In genomic region chr10:103645141-103646054, GRCh38 we compare ENCODE assay signal across 8 cellular contexts.
DNase-seq lines count a peak whose midpoint lies in the region; ATAC-seq, FAIRE-seq and TF ChIP-seq lines count a peak whose summit lies in the region.

No MANE protein-coding gene starts in this region.

- peak overlapping the region; percentile 42 for H3K27ac Mint-ChIP-seq in type B pancreatic cell

- TF ChIP-seq POLR2A in body of pancreas (IDR thresholded peaks at IDR 0.05) (no peak), HepG2 (IDR thresholded peaks at IDR 0.05; ENCODE audit: insufficient read depth in 1 of 2, low read depth in 2 of 2, low read length in 2 of 2) (no peak; a peak in 1 of 4 replicates)

- TF ChIP-seq CTCF in body of pancreas (IDR thresholded peaks at IDR 0.05) (no peak), HepG2 (CRISPR knock-in tag; IDR thresholded peaks at IDR 0.05) (no peak; the same call in 1 of the 2 replicates), type B pancreatic cell (conservative IDR thresholded peaks at IDR 0.05) (no peak)

- TF ChIP-seq EP300 in HepG2 (IDR thresholded peaks at IDR 0.05; ENCODE audit: low read depth in 2 of 2, low read length in 2 of 2) (peak; percentile 31 to 63; a peak in 1 of 4 replicates), HepG2 (CRISPR knock-in tag; IDR thresholded peaks at IDR 0.05; ENCODE audit: borderline replicate concordance) (no peak)

- H3K9me3 ChIP-seq in body of pancreas (no peaks in the 10 kb centered on the region), HepG2 (ENCODE audit: low read length) (no peaks in the 10 kb centered on the region)

- peak overlapping the region; percentile 25; the same call in 1 of the 2 replicates for H3K4me2 ChIP-seq in HepG2 (ENCODE audit: low read depth, low read length)

- H3K4me1 ChIP-seq in body of pancreas: no peaks in the 10 kb centered on the region
- peaks cover 50% of the 10 kb centered on the region for H3K4me1 ChIP-seq in HepG2 (ENCODE audit: insufficient read depth, low read length)

- H3K4me3 Mint-ChIP-seq in type B pancreatic cell: no peak overlapping the region

- POLR2A ChIA-PET in HepG2 (lab: Yijun Ruan, JAX): interaction anchor here (1.0 to 3.9 kb wide), 3 partner anchors 8 to 14 kb away, joined by 3 to 54 read pairs (median 3); no protein-coding TSS in a partner anchor

- intact Hi-C loops in body of pancreas (cut with DNase I): no loop called here
- intact Hi-C loops in HepG2 (cut with micrococcal nuclease; ENCODE audit: unreplicated experiment): loop anchor here (2.0 kb wide), 1 partner anchor 13 kb away; no protein-coding TSS in a partner anchor

- H3K4me3 ChIP-seq in body of pancreas: no peak overlapping the region
- no peak overlapping the region for H3K4me3 ChIP-seq in HepG2 (replicated peaks in 1 of 3; ENCODE audit: insufficient read depth in 1 of 3, low read depth in 2 of 3, low read length in 3 of 3)

- H3K4me1 Mint-ChIP-seq in type B pancreatic cell (ENCODE audit: unreplicated experiment): peaks cover 38% of the 10 kb centered on the region

- WGBS in body of pancreas, 2 donors: 58 to 82% methylated on average over 12 of the region's 12 CpGs
- WGBS in HepG2 (ENCODE audit: low lambda C conversion rate): 61% methylated on average over 12 of the region's 12 CpGs

- no peak overlapping the region for H2AFZ ChIP-seq in HepG2 (ENCODE audit: low read length)

- H3K9ac ChIP-seq in HepG2 (ENCODE audit: insufficient read depth, low read depth, low read length): no peak overlapping the region

- DNase-seq in Kasumi-1 (lab: John Stamatoyannopoulos, UW): peak; percentile 97 to 98
- peak in 3 of 4 donors; percentile 41 to 79 (median 46) for DNase-seq in body of pancreas
- peak; percentile 87 for DNase-seq in HepG2 (ENCODE audit: low spot score)
- no peak for DNase-seq in type B pancreatic cell (ENCODE audit: extremely low spot score, unreplicated experiment)
- DNase-seq in NCI-H2107 treated with DMSO at 0.1 percent for 48 hours (lab: John Stamatoyannopoulos, UW; ENCODE audit: unreplicated experiment): no peak
- no peak for DNase-seq in HUDEP-2 (lab: John Stamatoyannopoulos, UW; ENCODE audit: unreplicated experiment in 76 of 76)

- peaks cover 17% of the 10 kb centered on the region for H4K20me1 ChIP-seq in HepG2 (ENCODE audit: insufficient read depth, low read length)

- FAIRE-seq in HepG2 (lab: Jason Lieb, UNC): peak; percentile 93

- H3K9me3 Mint-ChIP-seq in type B pancreatic cell: no peaks in the 10 kb centered on the region

- peaks cover 12% of the 10 kb centered on the region for H3K36me3 Mint-ChIP-seq in type B pancreatic cell

- H3K27me3 ChIP-seq in body of pancreas: no peaks in the 10 kb centered on the region
- H3K27me3 ChIP-seq in HepG2 (ENCODE audit: control insufficient read depth in 1 of 2, insufficient read depth in 2 of 2, low read length in 2 of 2): no peaks in the 10 kb centered on the region

- no peaks in the 10 kb centered on the region for H3K36me3 ChIP-seq in body of pancreas (replicated peaks in 1 of 2; ENCODE audit: insufficient read depth in 1 of 2, low read depth in 2 of 2)
- H3K36me3 ChIP-seq in HepG2 (replicated peaks in 1 of 2; ENCODE audit: control insufficient read depth in 1 of 2, insufficient read depth in 2 of 2, low read length in 2 of 2): peaks cover 17 to 80% of the 10 kb centered on the region in 2 experiments

- no TSS peak for BruUV-seq in HepG2 (replicated peaks; lab: Mats Ljungman, UMichigan)

- H3K27ac ChIP-seq in body of pancreas: peak overlapping the region in 1 of 4 donors; percentile 9
- peak overlapping the region; percentile 34 for H3K27ac ChIP-seq in HepG2 (ENCODE audit: extremely low read length, insufficient read depth, low read length)

- peak; percentile 41 for ATAC-seq in body of pancreas
- peak; percentile 91 for ATAC-seq in HepG2
- no peak for ATAC-seq in GM21447 (IDR thresholded peaks at IDR 0.05; ENCODE audit: unreplicated experiment)
- ATAC-seq in HG02678 (IDR thresholded peaks at IDR 0.05; ENCODE audit: unreplicated experiment): no peak

- TF ChIP-seq RAD21 in HepG2 (CRISPR knock-in tag; IDR thresholded peaks at IDR 0.05): no peak

- CTCF ChIA-PET in HepG2 (lab: Yijun Ruan, JAX; ENCODE audit: low intra/inter-chr PET ratio, low total read pairs): no interaction called here

- in situ Hi-C loops in HepG2 (cut with HindIII; ENCODE audit: extremely low pct_ligation_motif_present, low pct_unique_long_range_greater_than_20kb): no loop called here

- H3K27me3 Mint-ChIP-seq in type B pancreatic cell: no peaks in the 10 kb centered on the region

- H3K79me2 ChIP-seq in HepG2 (ENCODE audit: insufficient read depth, low read length): peaks cover 21% of the 10 kb centered on the region

TF ChIP-seq in HepG2, 621 proteins besides CTCF, POLR2A, EP300 and RAD21 (continues in another document):
- peak; percentile 62; the same call in 1 of the 2 replicates for TF ChIP-seq HOXA5 (CRISPR knock-in tag; IDR thresholded peaks at IDR 0.05)
- peak; percentile 89; the same call in 1 of the 2 replicates for TF ChIP-seq TEF (CRISPR knock-in tag; IDR thresholded peaks at IDR 0.05)
- TF ChIP-seq ZNF12 (CRISPR knock-in tag; IDR thresholded peaks at IDR 0.05): peak; percentile 65; the same call in 1 of the 2 replicates
- TF ChIP-seq HOXA3 (CRISPR knock-in tag; IDR thresholded peaks at IDR 0.05): peak; percentile 77
- no peak for TF ChIP-seq KDM4B (CRISPR knock-in tag; IDR thresholded peaks at IDR 0.05)
- TF ChIP-seq NCOA2 (CRISPR knock-in tag; IDR thresholded peaks at IDR 0.05): peak; percentile 77
- no peak for TF ChIP-seq ARNTL (CRISPR knock-in tag; IDR thresholded peaks at IDR 0.05)
- peak; percentile 76 for TF ChIP-seq SAP130 (CRISPR knock-in tag; IDR thresholded peaks at IDR 0.05; ENCODE audit: low read depth)
- TF ChIP-seq ZNF670 (CRISPR knock-in tag; IDR thresholded peaks at IDR 0.05; ENCODE audit: borderline replicate concordance): no peak
- TF ChIP-seq RXRB (CRISPR knock-in tag; IDR thresholded peaks at IDR 0.05; ENCODE audit: borderline replicate concordance): peak; percentile 28; the same call in 1 of the 2 replicates
- peak; percentile 96; the same call in 1 of the 2 replicates for TF ChIP-seq ZBED4 (CRISPR knock-in tag; IDR thresholded peaks at IDR 0.05; ENCODE audit: borderline replicate concordance)
- TF ChIP-seq SRY (CRISPR knock-in tag; IDR thresholded peaks at IDR 0.05): 0 out of 2 replicates have a peak, but pooled peaks have one; percentile 37

Comparison
In these comparisons a context has a peak if more than half of its experiments do, and no peak if none do; other contexts are left out.
1. DNase-seq: peak in Kasumi-1 (2 of 2), body of pancreas (3 of 4) and HepG2 (single experiment); none in type B pancreatic cell (single experiment), NCI-H2107 treated with DMSO at 0.1 percent for 48 hours (single experiment) and HUDEP-2 (0 of 76).
2. ATAC-seq: peak in body of pancreas (single experiment) and HepG2 (single experiment); none in GM21447 (single experiment) and HG02678 (single experiment).